Comparison of ENCODE assay signal across 8 cellular contexts in the genomic region with DNA sequence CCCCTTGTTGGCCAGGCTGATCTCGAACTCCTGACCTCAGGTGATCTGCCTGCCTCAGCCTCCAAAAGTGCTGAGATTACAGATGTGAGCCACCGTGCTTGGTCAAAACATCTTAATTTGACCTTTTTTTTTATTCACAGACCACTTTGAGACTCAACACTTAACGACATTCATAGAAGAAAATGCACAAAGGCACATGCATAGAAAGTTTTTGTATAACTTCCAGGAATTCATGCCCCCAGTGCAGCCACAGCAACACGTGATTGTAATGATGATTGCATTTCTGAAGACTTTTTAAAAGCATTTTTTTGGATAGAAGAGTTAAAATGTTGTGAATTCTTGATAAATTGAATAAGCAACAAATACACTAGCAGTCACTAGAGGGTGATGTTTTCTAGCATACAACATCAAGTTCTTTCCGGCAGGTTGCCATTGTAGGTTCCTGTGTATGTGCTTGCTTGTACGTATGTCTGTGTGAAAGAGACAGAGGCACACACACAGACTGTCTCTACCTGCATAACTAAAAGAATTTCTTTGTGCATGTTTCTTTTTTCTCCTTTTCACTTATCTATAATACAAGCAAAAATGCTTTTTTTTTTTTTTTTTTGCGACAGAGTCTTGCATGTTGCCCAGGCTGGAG.
DNase-seq lines count a peak whose midpoint lies in the region; ATAC-seq and TF ChIP-seq lines count a peak whose summit lies in the region.
"Not testable (repeated sequence)": the region's sequence is repeated elsewhere in the genome, so short reads cannot be mapped to it uniquely, and the experiment has no call there.

No MANE protein-coding gene starts in this region.

- peaks cover 22% of the 10 kb centered on the region for H3K4me1 ChIP-seq in body of pancreas

- not testable (repeated sequence) for H3K9me3 ChIP-seq in body of pancreas

- intact Hi-C loops in body of pancreas (cut with DNase I) = not testable (repeated sequence)

- not testable (repeated sequence) for H3K36me3 ChIP-seq in body of pancreas (replicated peaks in 1 of 2; ENCODE audit: insufficient read depth in 1 of 2, low read depth in 2 of 2)

- H3K27ac ChIP-seq in VCaP, body of pancreas: not testable (repeated sequence)

- TF ChIP-seq CTCF in AG10803 (conservative IDR thresholded peaks at IDR 0.05; ENCODE audit: low read length) = peak; percentile 29
- TF ChIP-seq CTCF in VCaP (conservative IDR thresholded peaks at IDR 0.05) = peak; percentile 63
- TF ChIP-seq CTCF in body of pancreas (IDR thresholded peaks at IDR 0.05) = peak in 4 of 7 experiments; percentile 5 to 42 (median 32)
- TF ChIP-seq CTCF in fibroblast of mammary gland (conservative IDR thresholded peaks at IDR 0.05; ENCODE audit: control insufficient read depth, insufficient read depth, low read depth, low read length) = not testable (repeated sequence)

- not testable (repeated sequence) for TF ChIP-seq POLR2A in body of pancreas (IDR thresholded peaks at IDR 0.05)

- ATAC-seq in body of pancreas = peak; percentile 64

- not testable (repeated sequence) for H3K4me3 ChIP-seq in AG10803 (ENCODE audit: low read length); body of pancreas; fibroblast of mammary gland (ENCODE audit: control insufficient read depth, low read depth, low read length)

- WGBS in body of pancreas, 2 donors = 51% methylated on average over 7 of the region's 7 CpGs

- DNase-seq in AG10803 (ENCODE audit: low read depth) (peak; percentile 83), HCEC 1CT (peak; percentile 57), NCI-H510A treated with DMSO at 0.1 percent for 48 hours (lab: John Stamatoyannopoulos, UW) (peak; percentile 29), body of pancreas (peak in 3 of 4 donors; percentile 37 to 61 (median 56)), fibroblast of mammary gland (ENCODE audit: low read depth) (peak; percentile 83), lung microvascular endothelial cell (ENCODE audit: low read depth in 2 of 2) (peak; percentile 80 to 84)
- DNase-seq in stimulated activated CD4-positive, alpha-beta T cell treated with anti-CD3 and anti-CD28 coated beads, Interleukin-15, amount 100 ng/mL, for 24 hours = peak; percentile 12

- not testable (repeated sequence) for H3K27me3 ChIP-seq in body of pancreas

Comparison
In these comparisons a context has a peak if more than half of its experiments do, and no peak if none do; other contexts are left out.
1. DNase-seq: peak in every context shown above with its lines; median percentile 83 in AG10803; 83 in fibroblast of mammary gland; 82 in lung microvascular endothelial cell; 57 in HCEC 1CT; 56 in body of pancreas; 29 in NCI-H510A treated with DMSO at 0.1 percent for 48 hours; 12 in stimulated activated CD4-positive, alpha-beta T cell treated with anti-CD3 and anti-CD28 coated beads, Interleukin-15, amount 100 ng/mL, for 24 hours.